ENCODE assay signal across 20 cellular contexts in genomic region chr16:69621225-69621624, GRCh38.
"Had no signal": no experiment of that assay in that cellular context is flagged by ENCODE, and none has a peak within 500 bp of the region (broad histone marks: within the 10 kb centered on the region; RNA-seq: fewer than 3 reads in every experiment).

No MANE protein-coding gene starts in this region.

- H3K9ac ChIP-seq: neural progenitor cell had no signal

- H3K36me3 ChIP-seq: neural progenitor cell, ovary, vagina had no signal

- H3K4me1 ChIP-seq: neural progenitor cell, testis had no signal

- H3K9me3 ChIP-seq: ovary, testis, tibial nerve, upper lobe of right lung, vagina had no signal

- H3K4me3 ChIP-seq: neural progenitor cell, ovary, testis, tibial nerve, upper lobe of right lung, vagina had no signal

- H3K27me3 ChIP-seq: foreskin keratinocyte, neural progenitor cell, ovary, testis, tibial nerve, upper lobe of right lung, vagina had no signal

- H3K27ac ChIP-seq: epithelial cell of prostate, foreskin keratinocyte, neural progenitor cell, ovary, testis, tibial nerve, upper lobe of right lung, vagina had no signal

- H3K4me2 ChIP-seq: neural progenitor cell had no signal

- DNase-seq: effector memory CD8-positive, alpha-beta T cell; foreskin keratinocyte; head of caudate nucleus; hippocampal formation; left colon; mesendoderm; naive thymus-derived CD8-positive, alpha-beta T cell; nucleus accumbens; ovary; right cardiac atrium; small intestine; stimulated activated CD4-positive, alpha-beta T cell treated with anti-CD3 and anti-CD28 coated beads, Interleukin-4, amount 100 ng/mL, for 1 hour; stimulated activated CD8-positive, alpha-beta memory T cell treated with anti-CD3 and anti-CD28 coated beads, Interleukin-4, amount 100 ng/mL, for 48 hours; testis; upper lobe of right lung had no signal

- H2AFZ ChIP-seq: neural progenitor cell had no signal

- ATAC-seq: effector memory CD8-positive, alpha-beta T cell; foreskin keratinocyte; left colon; naive thymus-derived CD8-positive, alpha-beta T cell; right cardiac atrium; stimulated activated memory B cell treated with anti-CD40 and anti-IgM and Interleukin-4, amounts not matched to agents 10 μg/mL and 1 μg/mL and 100 μg/mL, for 72 hours; upper lobe of right lung had no signal
